In the genomic region with DNA sequence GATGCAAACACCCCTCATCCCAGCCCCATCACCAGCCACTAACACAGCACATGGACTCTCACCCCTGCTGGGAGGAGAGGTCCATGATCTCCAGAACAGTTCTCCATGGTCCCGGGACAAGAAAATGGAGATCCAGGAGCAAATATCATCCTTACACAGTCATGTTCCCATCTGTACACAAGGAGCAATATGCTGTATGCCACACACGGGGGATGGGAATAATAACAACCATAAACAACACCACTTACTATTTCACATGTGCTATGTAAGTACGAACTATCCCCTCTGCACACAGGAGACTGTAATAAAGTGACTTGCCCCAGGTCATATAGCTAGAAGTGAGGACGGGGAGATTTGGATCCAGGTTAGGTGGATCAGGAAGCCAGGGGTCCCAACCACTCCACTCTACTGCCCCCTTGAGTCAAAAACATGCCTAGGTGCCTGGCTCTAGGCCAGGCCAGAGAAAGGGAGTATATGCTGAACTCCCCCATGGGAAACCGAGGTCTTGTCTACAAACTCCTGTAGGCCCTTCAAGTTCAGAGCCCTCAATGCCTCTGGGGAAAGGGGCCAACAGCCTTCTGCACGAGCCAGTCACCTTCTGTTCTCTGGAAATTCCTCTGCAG, we compare ENCODE assay signal across 9 cellular contexts. TPM values are rescaled to one million over a fixed set of nuclear protein-coding genes. Genes with fewer than 3 reads are reported as not detected.
DNase-seq lines count a peak whose midpoint lies in the region; ATAC-seq, FAIRE-seq and TF ChIP-seq lines count a peak whose summit lies in the region.
"Had no signal": no experiment of that assay in that cellular context is flagged by ENCODE, and none has a peak within 500 bp of the region (broad histone marks: within the 10 kb centered on the region; RNA-seq: fewer than 3 reads in every experiment).

No MANE protein-coding gene starts in this region.

- H3K9me2 ChIP-seq in MM.1S (replicated peaks; ENCODE audit: insufficient read depth, low read length) = no peaks in the 10 kb centered on the region

- H3K4me3 ChIP-seq in MM.1S (ENCODE audit: low read length) (no peak overlapping the region), ascending aorta (no peak overlapping the region)
- H3K4me3 ChIP-seq: skin epidermis had no signal

- H3K27me3 ChIP-seq in MM.1S (replicated peaks; ENCODE audit: insufficient read depth, low read length) (no peaks in the 10 kb centered on the region), ascending aorta (no peaks in the 10 kb centered on the region)

- H3K4me1 ChIP-seq in MM.1S (ENCODE audit: low read length) (no peaks in the 10 kb centered on the region), ascending aorta (no peaks in the 10 kb centered on the region)

- FAIRE-seq in urothelium cell line (lab: Jason Lieb, UNC) = no peak

- intact Hi-C loops in ascending aorta (cut with DNase I) = no loop called here

- H3K36me3 ChIP-seq in MM.1S (replicated peaks; ENCODE audit: insufficient read depth, low read length) (no peaks in the 10 kb centered on the region), ascending aorta (no peaks in the 10 kb centered on the region)

- H3F3A ChIP-seq in MM.1S (ENCODE audit: insufficient read depth, low read length) = no peaks in the 10 kb centered on the region

- H3K9me3 ChIP-seq in MM.1S (replicated peaks; ENCODE audit: insufficient read depth, low read length) (no peaks in the 10 kb centered on the region), ascending aorta (no peaks in the 10 kb centered on the region)

- no peak for ATAC-seq in HG02571 (IDR thresholded peaks at IDR 0.05; ENCODE audit: unreplicated experiment)

- no peak overlapping the region for H3K9ac ChIP-seq in MM.1S (ENCODE audit: low read length)

- peak; percentile 62 for DNase-seq in activated CD8-positive, alpha-beta memory T cell treated with anti-CD3 and anti-CD28 coated beads for 24 hours
- DNase-seq in activated CD8-positive, alpha-beta memory T cell treated with anti-CD3 and anti-CD28 coated beads, Interleukin-2, amount 50 U/mL, for 4 hours = no peak
- DNase-seq in MM.1S (peak; percentile 26), ascending aorta (ENCODE audit: low spot score in 2 of 2) (no peak), kidney glomerular epithelial cell (lab: John Stamatoyannopoulos, UW) (peak; percentile 34), urothelium cell line (ENCODE audit: low spot score) (peak; percentile 54), LoVo (ENCODE audit: low spot score) (no peak)

- TF ChIP-seq CTCF in MM.1S (IDR thresholded peaks at IDR 0.05; ENCODE audit: low read length) (peak; percentile 54), ascending aorta (IDR thresholded peaks at IDR 0.05) (peak in 2 of 3 experiments; percentile 14 to 49)

- no peaks in the 10 kb centered on the region for H4K20me1 ChIP-seq in MM.1S (ENCODE audit: insufficient read depth, low read length)

- no peak overlapping the region for H2AFZ ChIP-seq in MM.1S (ENCODE audit: low read length)

- no peaks in the 10 kb centered on the region for H3K79me2 ChIP-seq in MM.1S (ENCODE audit: low read length)

- H3K4me2 ChIP-seq in MM.1S (ENCODE audit: low read depth, low read length) = no peak overlapping the region

- H3K27ac ChIP-seq in MM.1S (ENCODE audit: low read length) (no peak overlapping the region), ascending aorta (no peak overlapping the region)
- H3K27ac ChIP-seq: skin epidermis had no signal

RNA-seq across cellular contexts. Expression of gene LRRC20, which starts 34.1 kb away (rescaled TPM):
- 21.1 TPM for total RNA-seq in ascending aorta

RNA-seq across cellular contexts. Expression of gene EIF4EBP2, which starts 55.6 kb away (rescaled TPM):
- 35.4 TPM for total RNA-seq in ascending aorta

Comparison
In these comparisons a context has a peak if more than half of its experiments do, and no peak if none do; other contexts are left out.
1. DNase-seq: peak in activated CD8-positive, alpha-beta memory T cell treated with anti-CD3 and anti-CD28 coated beads for 24 hours (single experiment), MM.1S (single experiment), kidney glomerular epithelial cell (single experiment) and urothelium cell line (single experiment); none in activated CD8-positive, alpha-beta memory T cell treated with anti-CD3 and anti-CD28 coated beads, Interleukin-2, amount 50 U/mL, for 4 hours (single experiment), ascending aorta (0 of 2) and LoVo (single experiment).